Comparison of ENCODE assay signal across 24 cellular contexts in the genomic region with DNA sequence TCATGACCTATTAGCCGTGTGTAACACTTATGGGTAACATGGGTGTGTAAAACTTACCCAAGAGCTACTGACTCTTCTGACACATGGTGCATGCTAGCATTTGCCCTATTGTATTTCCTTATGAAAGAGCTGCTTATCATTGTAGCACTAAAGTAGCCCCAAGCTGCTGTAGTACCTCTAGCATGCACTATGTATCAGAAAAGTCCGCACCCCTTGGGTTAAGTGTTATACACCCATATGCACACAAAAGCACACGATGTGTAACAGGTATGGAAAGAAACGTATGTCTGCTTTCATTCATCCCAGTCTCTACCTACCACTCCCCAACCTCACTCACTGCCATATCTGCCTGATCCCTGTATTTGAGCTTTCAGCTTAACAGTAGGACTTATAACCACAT.
DNase-seq lines count a peak whose midpoint lies in the region; ATAC-seq, FAIRE-seq and TF ChIP-seq lines count a peak whose summit lies in the region.
"Had no signal": no experiment of that assay in that cellular context is flagged by ENCODE, and none has a peak within 500 bp of the region (broad histone marks: within the 10 kb centered on the region; RNA-seq: fewer than 3 reads in every experiment).

No MANE protein-coding gene starts in this region.

- no peak overlapping the region for H3K9ac ChIP-seq in BLaER1

- no peak overlapping the region for H3K4me3 ChIP-seq in BLaER1
- H3K4me3 ChIP-seq in ascending aorta, result no peak overlapping the region
- H3K4me3 ChIP-seq: BLaER1 treated with 17β-estradiol and CSF1 and Interleukin-3, amounts not matched to agents 10 nM and 100 nM; GM12878; MG63 had no signal

- intact Hi-C loops in ascending aorta (cut with DNase I), result loop anchor here (5.0 kb wide), 2 partner anchors 74 to 231 kb away; a partner anchor contains a TSS

- peaks cover 5% of the 10 kb centered on the region for H3K4me1 Mint-ChIP-seq in progenitor cell of endocrine pancreas (ENCODE audit: low read depth)

- H3K4me2 ChIP-seq in BLaER1, result peak overlapping the region; percentile 9; the same call in 1 of the 2 replicates

- FAIRE-seq in HTR-8/SVneo (lab: Jason Lieb, UNC), result peak; percentile 76
- FAIRE-seq: GM12878 had no signal

- H3K36me3 ChIP-seq in BLaER1 (peaks cover 89% of the 10 kb centered on the region), ascending aorta (peaks cover 5 to 12% of the 10 kb centered on the region in 2 donors)

- H3K27me3 Mint-ChIP-seq in progenitor cell of endocrine pancreas, result no peaks in the 10 kb centered on the region
- H3K27me3 Mint-ChIP-seq: CD4-positive, alpha-beta memory T cell had no signal

- H3K27ac ChIP-seq in BLaER1 (peak overlapping the region; percentile 96; the same call in 1 of the 2 replicates), ascending aorta (peak overlapping the region; percentile 7 to 23)
- H3K27ac ChIP-seq: HL-60 had no signal

- H3K27me3 ChIP-seq in BLaER1 (no peaks in the 10 kb centered on the region), ascending aorta (no peaks in the 10 kb centered on the region)
- H3K27me3 ChIP-seq: BLaER1 treated with 17β-estradiol and CSF1 and Interleukin-3, amounts not matched to agents 10 nM and 100 nM; MG63 had no signal

- H3K4me3 Mint-ChIP-seq in progenitor cell of endocrine pancreas (ENCODE audit: low read depth), result no peak overlapping the region
- H3K4me3 Mint-ChIP-seq: CD4-positive, alpha-beta memory T cell had no signal

- H3K4me1 ChIP-seq in BLaER1, result peaks cover 97% of the 10 kb centered on the region
- peaks cover 15 to 45% of the 10 kb centered on the region in 2 donors for H3K4me1 ChIP-seq in ascending aorta

- H3K9me3 ChIP-seq in BLaER1, result no peaks in the 10 kb centered on the region
- no peaks in the 10 kb centered on the region for H3K9me3 ChIP-seq in ascending aorta
- H3K9me3 ChIP-seq: BLaER1 treated with 17β-estradiol and CSF1 and Interleukin-3, amounts not matched to agents 10 nM and 100 nM; Caco-2; MG63 had no signal

- ATAC-seq in left lobe of liver, result no peak
- ATAC-seq: GM12878, HCT116 had no signal

- peak overlapping the region; percentile 71 for H3K27ac Mint-ChIP-seq in progenitor cell of endocrine pancreas
- H3K27ac Mint-ChIP-seq: CD4-positive, alpha-beta memory T cell had no signal

- H3K9me3 Mint-ChIP-seq in progenitor cell of endocrine pancreas (ENCODE audit: low read depth), result no peaks in the 10 kb centered on the region
- H3K9me3 Mint-ChIP-seq: CD4-positive, alpha-beta memory T cell had no signal

- DNase-seq in HTR-8/SVneo (ENCODE audit: insufficient read length, low spot score) (no peak), ascending aorta (ENCODE audit: low spot score in 2 of 2) (no peak), progenitor cell of endocrine pancreas (ENCODE audit: low spot score, unreplicated experiment) (no peak), cerebellar cortex (ENCODE audit: low spot score) (no peak), AG08396 (ENCODE audit: low spot score) (no peak), left lobe of liver (ENCODE audit: low spot score) (no peak)
- DNase-seq: Caco-2; CD4-positive, alpha-beta memory T cell; DMS 273 treated with DMSO at 0.1 percent for 48 hours; DMS79 treated with DMSO at 0.1 percent for 48 hours; GOT3; Kasumi-1; MG63; NCI-H1417 treated with DMSO at 0.1 percent for 48 hours; NCI-H187; NCI-H446; NCI-H526; OCI-M1; Right ventricle myocardium superior had no signal

- TF ChIP-seq CTCF in ascending aorta (IDR thresholded peaks at IDR 0.05), result no peak
- no peak for TF ChIP-seq CTCF in progenitor cell of endocrine pancreas (IDR thresholded peaks at IDR 0.05; ENCODE audit: unreplicated experiment)

- H4K20me1 ChIP-seq in BLaER1, result peaks cover 39% of the 10 kb centered on the region

- peaks cover 31% of the 10 kb centered on the region for H3K36me3 Mint-ChIP-seq in progenitor cell of endocrine pancreas (ENCODE audit: insufficient read depth)
